ENCODE assay signal across 1 cellular context in the genomic region with DNA sequence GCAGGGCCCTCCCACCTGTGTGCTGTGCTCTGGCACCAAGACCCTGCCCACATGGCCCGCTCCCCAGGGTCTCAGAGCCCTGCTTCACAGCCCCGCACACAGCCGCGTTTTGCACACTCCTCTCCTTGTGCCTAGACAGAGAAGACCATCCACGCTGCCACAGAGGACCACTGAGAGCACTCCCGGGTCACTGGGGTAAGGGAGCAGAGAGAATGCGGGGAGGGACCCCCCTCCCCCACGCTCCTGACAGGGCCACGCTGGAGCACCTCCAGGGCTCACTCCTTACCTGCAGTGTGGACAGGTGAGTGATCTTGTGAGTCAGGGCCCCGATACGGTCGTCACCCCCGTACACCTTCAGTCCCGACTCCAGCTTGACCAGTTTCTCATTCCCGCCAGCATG.
TF ChIP-seq lines count a peak whose summit lies in the region.

No MANE protein-coding gene starts in this region.

TF ChIP-seq in WTC11, 78 proteins besides CTCF, POLR2A, EP300 and RAD21:
- TF ChIP-seq ZNF232 (CRISPR knock-in tag; IDR thresholded peaks at IDR 0.05) (no peak), SMAD3 (CRISPR knock-in tag; IDR thresholded peaks at IDR 0.05; ENCODE audit: borderline replicate concordance) (no peak), JUN (CRISPR knock-in tag; IDR thresholded peaks at IDR 0.05) (no peak)
